Comparison of ENCODE assay signal across 11 cellular contexts in the genomic region with DNA sequence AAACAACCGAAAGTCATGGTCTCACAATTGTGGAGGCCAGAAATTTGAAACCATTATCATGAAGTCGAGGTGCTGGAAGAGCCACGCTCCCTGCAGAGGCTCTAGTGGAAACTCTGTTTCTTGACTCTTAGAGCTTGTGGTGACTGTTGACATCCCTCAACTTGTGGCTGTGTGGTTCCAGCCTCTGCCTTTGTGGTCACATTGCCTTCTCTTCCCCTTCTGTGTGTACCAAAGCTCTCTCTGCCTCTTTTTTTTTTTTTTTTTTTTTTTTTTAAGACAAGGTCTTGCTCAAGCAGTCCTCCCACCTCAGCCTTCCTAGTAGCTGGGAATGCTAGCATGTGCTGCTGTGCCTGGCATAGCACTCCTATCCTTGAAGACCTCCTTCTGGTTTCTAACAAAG. TPM values are rescaled to one million over a fixed set of nuclear protein-coding genes. Genes with fewer than 3 reads are reported as not detected.
DNase-seq lines count a peak whose midpoint lies in the region; ATAC-seq and TF ChIP-seq lines count a peak whose summit lies in the region.
"Had no signal": no experiment of that assay in that cellular context is flagged by ENCODE, and none has a peak within 500 bp of the region (broad histone marks: within the 10 kb centered on the region; RNA-seq: fewer than 3 reads in every experiment).

No MANE protein-coding gene starts in this region.

- no peak overlapping the region for H3K4me3 ChIP-seq in left lung

- ATAC-seq in left lung (peak; percentile 30), GM18861 (IDR thresholded peaks at IDR 0.05; ENCODE audit: unreplicated experiment) (no peak), HG03135 (IDR thresholded peaks at IDR 0.05; ENCODE audit: unreplicated experiment) (no peak), GM18907 (IDR thresholded peaks at IDR 0.05; ENCODE audit: unreplicated experiment) (no peak)

- no peak for TF ChIP-seq CTCF in left lung (IDR thresholded peaks at IDR 0.05)

- H3K4me1 ChIP-seq in left lung, result peaks cover 0 to 17% of the 10 kb centered on the region in 2 donors

- peak overlapping the region in 1 of 2 donors; percentile 33 for H3K27ac ChIP-seq in left lung

- H3K27me3 ChIP-seq in left lung, result no peaks in the 10 kb centered on the region

- peaks cover 13 to 100% of the 10 kb centered on the region in 2 donors for H3K36me3 ChIP-seq in left lung

- DNase-seq in stimulated activated CD4-positive, alpha-beta T cell treated with anti-CD3 and anti-CD28 coated beads, Interleukin-4, amount 100 ng/mL, for 24 hours, result peak; percentile 8
- no peak for DNase-seq in stimulated activated CD4-positive, alpha-beta T cell treated with anti-CD3 and anti-CD28 coated beads, Interleukin-12 subunit alpha, Interleukin-12 subunit beta, amount 100 ng/mL, for 4 hours
- DNase-seq in activated CD4-positive, alpha-beta T cell treated with anti-CD3 and anti-CD28 coated beads for 1 hour, result peak; percentile 10
- DNase-seq in left lung, result no peak
- DNase-seq in RKO (ENCODE audit: low spot score), result no peak
- DNase-seq: activated CD4-positive, CD25-positive, alpha-beta regulatory T cell treated with anti-CD3 and anti-CD28 coated beads, Interleukin-2, amount 50 U/mL, for 72 hours; C1 segment of cervical spinal cord; nucleus accumbens had no signal

- intact Hi-C loops in left lung (cut with DNase I), result loop anchor here in 1 of 2 donors (5.0 kb wide), 1 partner anchor 159 kb away; no protein-coding TSS in a partner anchor

- no peaks in the 10 kb centered on the region for H3K9me3 ChIP-seq in left lung

RNA-seq across cellular contexts. Expression of a gene that starts 48.7 kb away (rescaled TPM):
- total RNA-seq in left lung, result 10 to 100 TPM; 33.0 to 36.4 TPM

Comparison
In these comparisons a context has a peak if more than half of its experiments do, and no peak if none do; other contexts are left out.
1. DNase-seq: peak in stimulated activated CD4-positive, alpha-beta T cell treated with anti-CD3 and anti-CD28 coated beads, Interleukin-4, amount 100 ng/mL, for 24 hours (single experiment) and activated CD4-positive, alpha-beta T cell treated with anti-CD3 and anti-CD28 coated beads for 1 hour (single experiment); none in stimulated activated CD4-positive, alpha-beta T cell treated with anti-CD3 and anti-CD28 coated beads, Interleukin-12 subunit alpha, Interleukin-12 subunit beta, amount 100 ng/mL, for 4 hours (single experiment), left lung (0 of 2) and RKO (single experiment).